Comparison of ENCODE assay signal across 1 cellular context in genomic region chr3:195129644-195130492, GRCh38.
TF ChIP-seq lines count a peak whose summit lies in the region.

No MANE protein-coding gene starts in this region.

TF ChIP-seq in HCT116, 20 proteins besides CTCF, POLR2A, EP300 and RAD21 (continued from another document):
- TF ChIP-seq, protein P1, sequence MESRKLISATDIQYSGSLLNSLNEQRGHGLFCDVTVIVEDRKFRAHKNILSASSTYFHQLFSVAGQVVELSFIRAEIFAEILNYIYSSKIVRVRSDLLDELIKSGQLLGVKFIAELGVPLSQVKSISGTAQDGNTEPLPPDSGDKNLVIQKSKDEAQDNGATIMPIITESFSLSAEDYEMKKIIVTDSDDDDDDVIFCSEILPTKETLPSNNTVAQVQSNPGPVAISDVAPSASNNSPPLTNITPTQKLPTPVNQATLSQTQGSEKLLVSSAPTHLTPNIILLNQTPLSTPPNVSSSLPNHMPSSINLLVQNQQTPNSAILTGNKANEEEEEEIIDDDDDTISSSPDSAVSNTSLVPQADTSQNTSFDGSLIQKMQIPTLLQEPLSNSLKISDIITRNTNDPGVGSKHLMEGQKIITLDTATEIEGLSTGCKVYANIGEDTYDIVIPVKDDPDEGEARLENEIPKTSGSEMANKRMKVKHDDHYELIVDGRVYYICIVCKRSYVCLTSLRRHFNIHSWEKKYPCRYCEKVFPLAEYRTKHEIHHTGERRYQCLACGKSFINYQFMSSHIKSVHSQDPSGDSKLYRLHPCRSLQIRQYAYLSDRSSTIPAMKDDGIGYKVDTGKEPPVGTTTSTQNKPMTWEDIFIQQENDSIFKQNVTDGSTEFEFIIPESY (IDR thresholded peaks at IDR 0.05; ENCODE audit: extremely low read depth, insufficient replicate concordance, low read length), result no peak
- no peak for TF ChIP-seq CEBPB (IDR thresholded peaks at IDR 0.05; ENCODE audit: low read depth)
- TF ChIP-seq YY1 (IDR thresholded peaks at IDR 0.05; ENCODE audit: extremely low read depth, insufficient replicate concordance, low read depth, low read length), result no peak
- TF ChIP-seq SRF (IDR thresholded peaks at IDR 0.05; ENCODE audit: low read depth), result no peak
- TF ChIP-seq EZH2 (IDR thresholded peaks at IDR 0.05), result no peak
- no peak for TF ChIP-seq TCF7L2 (IDR thresholded peaks at IDR 0.05; ENCODE audit: borderline replicate concordance, extremely low read depth, insufficient read depth, insufficient read length)
- TF ChIP-seq ZFX (IDR thresholded peaks at IDR 0.05), result no peak
- TF ChIP-seq ZNF274 (IDR thresholded peaks at IDR 0.05; ENCODE audit: low read depth, low read length), result no peak
